16 cellular contexts compared by ENCODE assay signal in genomic region chr14:100862793-100863192, GRCh38. TPM values are rescaled to one million over a fixed set of nuclear protein-coding genes. Genes with fewer than 3 reads are reported as not detected.
DNase-seq lines count a peak whose midpoint lies in the region; ATAC-seq and TF ChIP-seq lines count a peak whose summit lies in the region.
"Had no signal": no experiment of that assay in that cellular context is flagged by ENCODE, and none has a peak within 500 bp of the region (broad histone marks: within the 10 kb centered on the region; RNA-seq: fewer than 3 reads in every experiment).

No MANE protein-coding gene starts in this region.

- H3K27me3 Mint-ChIP-seq in Caco-2 (ENCODE audit: insufficient read depth, unreplicated experiment) = peaks cover 3% of the 10 kb centered on the region

- H3K27me3 ChIP-seq in RWPE2 (ENCODE audit: insufficient read depth, poor library complexity, severe bottlenecking) (no peaks in the 10 kb centered on the region), Caco-2 (replicated peaks; ENCODE audit: control insufficient read depth, insufficient read depth, low read length) (no peaks in the 10 kb centered on the region), foreskin keratinocyte (no peaks in the 10 kb centered on the region)

- no peak overlapping the region for H3K4me3 ChIP-seq in HEK293 (ENCODE audit: low read depth, low read length)
- H3K4me3 ChIP-seq in RWPE2 (ENCODE audit: severe bottlenecking) = no peak overlapping the region
- no peak overlapping the region for H3K4me3 ChIP-seq in Caco-2 (ENCODE audit: low read depth, low read length)
- H3K4me3 ChIP-seq: GM12878, HAP-1 had no signal

- TF ChIP-seq CTCF in HEK293 (tag by site-specific recombination; IDR thresholded peaks at IDR 0.05) (no peak), RWPE2 (IDR thresholded peaks at IDR 0.05; ENCODE audit: poor library complexity, severe bottlenecking) (no peak), Caco-2 (IDR thresholded peaks at IDR 0.05; ENCODE audit: insufficient read depth in 1 of 2, low read depth in 1 of 2, low read length in 1 of 2, severe bottlenecking in 1 of 2, unreplicated experiment in 1 of 2) (no peak), foreskin keratinocyte (conservative IDR thresholded peaks at IDR 0.05) (no peak)

- H3K36me3 ChIP-seq in HEK293 (ENCODE audit: control insufficient read depth in 2 of 2, insufficient read depth in 1 of 2, low read length in 2 of 2) = no peaks in the 10 kb centered on the region
- H3K36me3 ChIP-seq in RWPE2 (ENCODE audit: low read depth) = no peaks in the 10 kb centered on the region
- no peaks in the 10 kb centered on the region for H3K36me3 ChIP-seq in Caco-2 (ENCODE audit: control insufficient read depth, insufficient read depth, low read length)
- H3K36me3 ChIP-seq: HAP-1 had no signal

- ATAC-seq in RWPE2 (ENCODE audit: low read depth) (no peak), foreskin keratinocyte (no peak)
- ATAC-seq: GM12878 had no signal

- H3K27ac Mint-ChIP-seq in Caco-2 (ENCODE audit: unreplicated experiment) = no peak overlapping the region
- H3K27ac Mint-ChIP-seq: CD4-positive, alpha-beta memory T cell had no signal

- intact Hi-C loops in posterior vena cava (cut with DNase I) (no loop called here), Caco-2 (cut with micrococcal nuclease; ENCODE audit: unreplicated experiment) (no loop called here)

- no peaks in the 10 kb centered on the region for H3K36me3 Mint-ChIP-seq in Caco-2 (ENCODE audit: insufficient read depth, unreplicated experiment)
- H3K36me3 Mint-ChIP-seq: CD4-positive, alpha-beta memory T cell had no signal

- H3K27ac ChIP-seq in HEK293 (ENCODE audit: extremely low read depth, low read depth, low read length) = no peak overlapping the region
- no peak overlapping the region for H3K27ac ChIP-seq in RWPE2 (ENCODE audit: poor library complexity, severe bottlenecking)
- H3K27ac ChIP-seq in foreskin keratinocyte = no peak overlapping the region

- H3K9me3 Mint-ChIP-seq in Caco-2 (ENCODE audit: unreplicated experiment) = no peaks in the 10 kb centered on the region

- no peaks in the 10 kb centered on the region for H3K4me1 Mint-ChIP-seq in Caco-2 (ENCODE audit: low read depth, unreplicated experiment)
- H3K4me1 Mint-ChIP-seq: CD4-positive, alpha-beta memory T cell had no signal

- DNase-seq in RWPE2 (ENCODE audit: low spot score) = peak; percentile 3
- DNase-seq in posterior vena cava (ENCODE audit: low spot score) = peak; percentile 13
- DNase-seq in Caco-2 = no peak
- no peak for DNase-seq in foreskin keratinocyte
- no peak for DNase-seq in inferior parietal cortex (ENCODE audit: extremely low spot score)
- DNase-seq: C1 segment of cervical spinal cord; CD4-positive, alpha-beta memory T cell; COR-L47; DMS153; DND-41; GOT3 had no signal

- H3K4me1 ChIP-seq in HEK293 (ENCODE audit: control insufficient read depth, insufficient read depth, low read length) (no peaks in the 10 kb centered on the region), RWPE2 (ENCODE audit: insufficient read depth, poor library complexity, severe bottlenecking) (peaks cover 4% of the 10 kb centered on the region), Caco-2 (no peaks in the 10 kb centered on the region), foreskin keratinocyte (no peaks in the 10 kb centered on the region)
- H3K4me1 ChIP-seq: HAP-1 had no signal

- CTCF ChIA-PET in HEK293 (lab: Yijun Ruan, JAX) (interaction anchor here (0.9 kb wide), 1 partner anchor 9 kb away, joined by 3 read pairs; no protein-coding TSS in a partner anchor), Caco-2 (lab: Charles Lee) (no interaction called here)

- POLR2A ChIA-PET in HEK293 (lab: Yijun Ruan, JAX) = no interaction called here
- POLR2A ChIA-PET in Caco-2 (lab: Charles Lee) = no interaction called here

- no peak overlapping the region for H3K4me3 Mint-ChIP-seq in Caco-2 (ENCODE audit: unreplicated experiment)
- H3K4me3 Mint-ChIP-seq: CD4-positive, alpha-beta memory T cell had no signal

- no TSS peak for BruUV-seq in Caco-2 (replicated peaks; lab: Mats Ljungman, UMichigan)

- H3K9me3 ChIP-seq in HEK293 (ENCODE audit: control insufficient read depth, insufficient read depth, low read depth, low read length) (no peaks in the 10 kb centered on the region), RWPE2 (ENCODE audit: severe bottlenecking) (no peaks in the 10 kb centered on the region), Caco-2 (peaks cover 2% of the 10 kb centered on the region; the same call in 1 of the 2 replicates)
- H3K9me3 ChIP-seq: HAP-1 had no signal

TF ChIP-seq in HEK293, 187 proteins besides CTCF, POLR2A, EP300 and RAD21:
- TF ChIP-seq ZBTB6 (tag by site-specific recombination; IDR thresholded peaks at IDR 0.05) = peak; percentile 45; the same call in 1 of the 2 replicates
- TF ChIP-seq ZNF354C (tag by site-specific recombination; IDR thresholded peaks at IDR 0.05; ENCODE audit: borderline replicate concordance, low read depth) = no peak
- TF ChIP-seq ZNF366 (tag by site-specific recombination; conservative IDR thresholded peaks at IDR 0.05) = no peak
- TF ChIP-seq ZFP3 (tag by site-specific recombination; IDR thresholded peaks at IDR 0.05; ENCODE audit: low read depth) = no peak
- TF ChIP-seq ZNF302 (tag by site-specific recombination; IDR thresholded peaks at IDR 0.05; ENCODE audit: low read depth) = no peak
TF ChIP-seq in HEK293: peak in this region for 1.

RNA-seq across cellular contexts. Expression of gene MEG3, which starts 36.9 kb away (rescaled TPM):
- total RNA-seq in posterior vena cava (10 to 100 TPM; 56.2 to 99.4 TPM), Caco-2 (2022) (0.37 TPM in 1 of 2 replicates, not detected in the other), foreskin keratinocyte (5.3 and 7.8 TPM in 2 replicates)
- polyA plus RNA-seq in foreskin keratinocyte = 7.7 and 10.4 TPM in 2 replicates
- total RNA-seq: A172; CD4-positive, alpha-beta memory T cell had no signal
- polyA plus RNA-seq: CD4-positive, alpha-beta memory T cell had no signal

RNA-seq across cellular contexts. Expression of gene RTL1, which starts 40.7 kb away (rescaled TPM):
- total RNA-seq in posterior vena cava (not detected), Caco-2 (2022) (not detected in 2 replicates), foreskin keratinocyte (not detected in 2 replicates)
- not detected in 2 replicates for polyA plus RNA-seq in foreskin keratinocyte
- total RNA-seq: CD4-positive, alpha-beta memory T cell; GM12878 had no signal
- polyA plus RNA-seq: BJ; CD4-positive, alpha-beta memory T cell; GM12878 had no signal

Comparison
In these comparisons a context has a peak if more than half of its experiments do, and no peak if none do; other contexts are left out.
1. DNase-seq: peak in RWPE2 (single experiment) and posterior vena cava (single experiment); none in Caco-2 (0 of 2), foreskin keratinocyte (0 of 2) and inferior parietal cortex (single experiment).